Comparison of ENCODE assay signal across 1 cellular context in the genomic region with DNA sequence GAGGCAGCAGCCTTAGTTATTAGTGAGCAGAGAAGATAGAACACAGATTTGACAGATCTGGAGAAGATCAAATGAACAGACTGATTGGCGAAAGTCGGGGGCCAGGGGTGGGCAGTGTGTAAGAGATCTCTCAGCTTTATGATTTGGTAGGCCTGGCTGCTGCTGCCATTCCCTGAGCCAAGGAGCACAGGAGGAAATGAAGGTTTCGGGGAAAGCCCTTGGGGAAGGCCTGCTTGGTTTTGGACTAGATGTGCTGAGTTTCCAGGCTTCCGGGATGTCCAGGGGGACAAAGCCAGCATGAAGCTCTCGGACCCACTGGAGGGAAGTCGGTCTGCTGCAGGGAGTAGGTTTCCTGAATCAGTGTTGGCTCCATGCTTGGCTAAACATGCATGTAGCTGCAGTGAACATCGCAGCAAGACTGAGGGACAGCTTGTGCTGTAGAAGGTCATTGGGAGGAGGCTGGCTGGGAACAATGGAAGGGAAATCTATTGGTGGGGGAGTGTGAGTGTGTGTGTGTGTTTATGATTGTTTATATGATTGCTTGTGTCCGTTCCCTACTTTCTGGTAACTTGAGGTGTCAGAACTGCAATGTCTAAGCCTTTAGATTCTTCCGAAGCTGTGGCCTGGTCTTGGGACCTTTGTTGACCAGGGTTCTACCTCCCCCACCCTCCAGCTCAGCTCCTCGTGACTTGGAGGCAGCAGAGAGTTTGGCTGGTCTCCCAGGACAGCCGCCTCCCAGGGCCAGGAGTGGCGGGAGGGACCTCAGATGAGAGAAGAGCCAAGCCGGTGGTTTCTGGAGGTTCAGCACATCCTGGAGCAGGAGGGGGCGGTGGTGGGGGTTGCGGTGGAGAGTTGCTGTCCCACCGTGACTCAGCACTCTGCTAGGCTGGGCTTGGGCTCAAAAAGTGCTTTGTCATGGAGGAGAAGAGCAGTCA.
A peak's percentile ranks its signal among the peaks of the same experiment; 100 is the strongest.
TF ChIP-seq lines count a peak whose summit lies in the region.

No MANE protein-coding gene starts in this region.

TF ChIP-seq in K562, 482 proteins besides CTCF, POLR2A, EP300 and RAD21 (continued from another document and continues in another):
- TF ChIP-seq FOXM1 (IDR thresholded peaks at IDR 0.05; ENCODE audit: low read depth) (peak; percentile 46), FOXM1 (CRISPR knock-in tag; IDR thresholded peaks at IDR 0.05; ENCODE audit: low read depth) (no peak), HSF4 (CRISPR knock-in tag; IDR thresholded peaks at IDR 0.05; ENCODE audit: borderline replicate concordance) (no peak), SMARCC2 (IDR thresholded peaks at IDR 0.05; ENCODE audit: low read depth) (peak; percentile 74; the same call in 1 of the 2 replicates), DPF2 (IDR thresholded peaks at IDR 0.05) (peak; percentile 88), MAZ (CRISPR knock-in tag; conservative IDR thresholded peaks at IDR 0.05 in 1 of 2, IDR thresholded peaks at IDR 0.05 in 1 of 2) (peak; percentile 94 to 97), ZNF165 (CRISPR knock-in tag; IDR thresholded peaks at IDR 0.05; ENCODE audit: borderline replicate concordance) (no peak), RNF2 (IDR thresholded peaks at IDR 0.05) (peak; percentile 97), ZNF717 (CRISPR knock-in tag; IDR thresholded peaks at IDR 0.05) (no peak), ZC3H8 (IDR thresholded peaks at IDR 0.05) (0 out of 2 replicates have a peak, but pooled peaks have one; percentile 69), TOE1 (IDR thresholded peaks at IDR 0.05; ENCODE audit: borderline replicate concordance) (peak; percentile 97), TOE1 (CRISPR knock-in tag; IDR thresholded peaks at IDR 0.05; ENCODE audit: borderline replicate concordance, low read depth) (0 out of 2 replicates have a peak, but pooled peaks have one; percentile 79), JUNB (CRISPR knock-in tag; conservative IDR thresholded peaks at IDR 0.05) (0 out of 2 replicates have a peak, but pooled peaks have one; percentile 8), ZNF583 (CRISPR knock-in tag; IDR thresholded peaks at IDR 0.05) (no peak), EP400 (IDR thresholded peaks at IDR 0.05) (peak; percentile 89), ZFX (CRISPR knock-in tag; IDR thresholded peaks at IDR 0.05) (peak; percentile 53), SMARCA4 (IDR thresholded peaks at IDR 0.05) (peak; percentile 77; the same call in 1 of the 2 replicates), ETV1 (tag; conservative IDR thresholded peaks at IDR 0.05; ENCODE audit: low read depth) (peak; percentile 75), CBFA2T2 (conservative IDR thresholded peaks at IDR 0.05) (peak; percentile 55), THRAP3 (IDR thresholded peaks at IDR 0.05; ENCODE audit: borderline replicate concordance) (0 out of 2 replicates have a peak, but pooled peaks have one; percentile 65), YY1 (IDR thresholded peaks at IDR 0.05; ENCODE audit: borderline replicate concordance in 1 of 3, control insufficient read depth in 1 of 3, extremely low read depth in 1 of 3, insufficient read depth in 3 of 3, insufficient read length in 1 of 3, insufficient replicate concordance in 2 of 3, low read depth in 1 of 3, low read length in 2 of 3) (peak in 1 of 3 experiments; percentile 56), RBM25 (IDR thresholded peaks at IDR 0.05; ENCODE audit: low read depth, low read length, severe bottlenecking) (no peak), BHLHE40 (IDR thresholded peaks at IDR 0.05; ENCODE audit: low read length) (peak; percentile 96), NFRKB (IDR thresholded peaks at IDR 0.05; ENCODE audit: low read depth) (peak; percentile 89), EHMT2 (IDR thresholded peaks at IDR 0.05) (peak; percentile 81), CHD2 (IDR thresholded peaks at IDR 0.05; ENCODE audit: low read depth, low read length) (no peak; the same call in 1 of the 2 replicates), HDAC8 (tag; IDR thresholded peaks at IDR 0.05) (peak; percentile 63; the same call in 1 of the 2 replicates), KDM1A (IDR thresholded peaks at IDR 0.05) (peak in 1 of 2 experiments; percentile 55; a peak in 3 of 4 replicates), SETDB1 (IDR thresholded peaks at IDR 0.05; ENCODE audit: low read length) (peak; percentile 20), TCF7 (IDR thresholded peaks at IDR 0.05; ENCODE audit: borderline replicate concordance) (0 out of 2 replicates have a peak, but pooled peaks have one; percentile 14)
- TF ChIP-seq, protein P1, sequence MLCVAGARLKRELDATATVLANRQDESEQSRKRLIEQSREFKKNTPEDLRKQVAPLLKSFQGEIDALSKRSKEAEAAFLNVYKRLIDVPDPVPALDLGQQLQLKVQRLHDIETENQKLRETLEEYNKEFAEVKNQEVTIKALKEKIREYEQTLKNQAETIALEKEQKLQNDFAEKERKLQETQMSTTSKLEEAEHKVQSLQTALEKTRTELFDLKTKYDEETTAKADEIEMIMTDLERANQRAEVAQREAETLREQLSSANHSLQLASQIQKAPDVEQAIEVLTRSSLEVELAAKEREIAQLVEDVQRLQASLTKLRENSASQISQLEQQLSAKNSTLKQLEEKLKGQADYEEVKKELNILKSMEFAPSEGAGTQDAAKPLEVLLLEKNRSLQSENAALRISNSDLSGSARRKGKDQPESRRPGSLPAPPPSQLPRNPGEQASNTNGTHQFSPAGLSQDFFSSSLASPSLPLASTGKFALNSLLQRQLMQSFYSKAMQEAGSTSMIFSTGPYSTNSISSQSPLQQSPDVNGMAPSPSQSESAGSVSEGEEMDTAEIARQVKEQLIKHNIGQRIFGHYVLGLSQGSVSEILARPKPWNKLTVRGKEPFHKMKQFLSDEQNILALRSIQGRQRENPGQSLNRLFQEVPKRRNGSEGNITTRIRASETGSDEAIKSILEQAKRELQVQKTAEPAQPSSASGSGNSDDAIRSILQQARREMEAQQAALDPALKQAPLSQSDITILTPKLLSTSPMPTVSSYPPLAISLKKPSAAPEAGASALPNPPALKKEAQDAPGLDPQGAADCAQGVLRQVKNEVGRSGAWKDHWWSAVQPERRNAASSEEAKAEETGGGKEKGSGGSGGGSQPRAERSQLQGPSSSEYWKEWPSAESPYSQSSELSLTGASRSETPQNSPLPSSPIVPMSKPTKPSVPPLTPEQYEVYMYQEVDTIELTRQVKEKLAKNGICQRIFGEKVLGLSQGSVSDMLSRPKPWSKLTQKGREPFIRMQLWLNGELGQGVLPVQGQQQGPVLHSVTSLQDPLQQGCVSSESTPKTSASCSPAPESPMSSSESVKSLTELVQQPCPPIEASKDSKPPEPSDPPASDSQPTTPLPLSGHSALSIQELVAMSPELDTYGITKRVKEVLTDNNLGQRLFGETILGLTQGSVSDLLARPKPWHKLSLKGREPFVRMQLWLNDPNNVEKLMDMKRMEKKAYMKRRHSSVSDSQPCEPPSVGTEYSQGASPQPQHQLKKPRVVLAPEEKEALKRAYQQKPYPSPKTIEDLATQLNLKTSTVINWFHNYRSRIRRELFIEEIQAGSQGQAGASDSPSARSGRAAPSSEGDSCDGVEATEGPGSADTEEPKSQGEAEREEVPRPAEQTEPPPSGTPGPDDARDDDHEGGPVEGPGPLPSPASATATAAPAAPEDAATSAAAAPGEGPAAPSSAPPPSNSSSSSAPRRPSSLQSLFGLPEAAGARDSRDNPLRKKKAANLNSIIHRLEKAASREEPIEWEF (CRISPR knock-in tag; IDR thresholded peaks at IDR 0.05): peak; percentile 24; the same call in 1 of the 2 replicates
- TF ChIP-seq, protein P2, sequence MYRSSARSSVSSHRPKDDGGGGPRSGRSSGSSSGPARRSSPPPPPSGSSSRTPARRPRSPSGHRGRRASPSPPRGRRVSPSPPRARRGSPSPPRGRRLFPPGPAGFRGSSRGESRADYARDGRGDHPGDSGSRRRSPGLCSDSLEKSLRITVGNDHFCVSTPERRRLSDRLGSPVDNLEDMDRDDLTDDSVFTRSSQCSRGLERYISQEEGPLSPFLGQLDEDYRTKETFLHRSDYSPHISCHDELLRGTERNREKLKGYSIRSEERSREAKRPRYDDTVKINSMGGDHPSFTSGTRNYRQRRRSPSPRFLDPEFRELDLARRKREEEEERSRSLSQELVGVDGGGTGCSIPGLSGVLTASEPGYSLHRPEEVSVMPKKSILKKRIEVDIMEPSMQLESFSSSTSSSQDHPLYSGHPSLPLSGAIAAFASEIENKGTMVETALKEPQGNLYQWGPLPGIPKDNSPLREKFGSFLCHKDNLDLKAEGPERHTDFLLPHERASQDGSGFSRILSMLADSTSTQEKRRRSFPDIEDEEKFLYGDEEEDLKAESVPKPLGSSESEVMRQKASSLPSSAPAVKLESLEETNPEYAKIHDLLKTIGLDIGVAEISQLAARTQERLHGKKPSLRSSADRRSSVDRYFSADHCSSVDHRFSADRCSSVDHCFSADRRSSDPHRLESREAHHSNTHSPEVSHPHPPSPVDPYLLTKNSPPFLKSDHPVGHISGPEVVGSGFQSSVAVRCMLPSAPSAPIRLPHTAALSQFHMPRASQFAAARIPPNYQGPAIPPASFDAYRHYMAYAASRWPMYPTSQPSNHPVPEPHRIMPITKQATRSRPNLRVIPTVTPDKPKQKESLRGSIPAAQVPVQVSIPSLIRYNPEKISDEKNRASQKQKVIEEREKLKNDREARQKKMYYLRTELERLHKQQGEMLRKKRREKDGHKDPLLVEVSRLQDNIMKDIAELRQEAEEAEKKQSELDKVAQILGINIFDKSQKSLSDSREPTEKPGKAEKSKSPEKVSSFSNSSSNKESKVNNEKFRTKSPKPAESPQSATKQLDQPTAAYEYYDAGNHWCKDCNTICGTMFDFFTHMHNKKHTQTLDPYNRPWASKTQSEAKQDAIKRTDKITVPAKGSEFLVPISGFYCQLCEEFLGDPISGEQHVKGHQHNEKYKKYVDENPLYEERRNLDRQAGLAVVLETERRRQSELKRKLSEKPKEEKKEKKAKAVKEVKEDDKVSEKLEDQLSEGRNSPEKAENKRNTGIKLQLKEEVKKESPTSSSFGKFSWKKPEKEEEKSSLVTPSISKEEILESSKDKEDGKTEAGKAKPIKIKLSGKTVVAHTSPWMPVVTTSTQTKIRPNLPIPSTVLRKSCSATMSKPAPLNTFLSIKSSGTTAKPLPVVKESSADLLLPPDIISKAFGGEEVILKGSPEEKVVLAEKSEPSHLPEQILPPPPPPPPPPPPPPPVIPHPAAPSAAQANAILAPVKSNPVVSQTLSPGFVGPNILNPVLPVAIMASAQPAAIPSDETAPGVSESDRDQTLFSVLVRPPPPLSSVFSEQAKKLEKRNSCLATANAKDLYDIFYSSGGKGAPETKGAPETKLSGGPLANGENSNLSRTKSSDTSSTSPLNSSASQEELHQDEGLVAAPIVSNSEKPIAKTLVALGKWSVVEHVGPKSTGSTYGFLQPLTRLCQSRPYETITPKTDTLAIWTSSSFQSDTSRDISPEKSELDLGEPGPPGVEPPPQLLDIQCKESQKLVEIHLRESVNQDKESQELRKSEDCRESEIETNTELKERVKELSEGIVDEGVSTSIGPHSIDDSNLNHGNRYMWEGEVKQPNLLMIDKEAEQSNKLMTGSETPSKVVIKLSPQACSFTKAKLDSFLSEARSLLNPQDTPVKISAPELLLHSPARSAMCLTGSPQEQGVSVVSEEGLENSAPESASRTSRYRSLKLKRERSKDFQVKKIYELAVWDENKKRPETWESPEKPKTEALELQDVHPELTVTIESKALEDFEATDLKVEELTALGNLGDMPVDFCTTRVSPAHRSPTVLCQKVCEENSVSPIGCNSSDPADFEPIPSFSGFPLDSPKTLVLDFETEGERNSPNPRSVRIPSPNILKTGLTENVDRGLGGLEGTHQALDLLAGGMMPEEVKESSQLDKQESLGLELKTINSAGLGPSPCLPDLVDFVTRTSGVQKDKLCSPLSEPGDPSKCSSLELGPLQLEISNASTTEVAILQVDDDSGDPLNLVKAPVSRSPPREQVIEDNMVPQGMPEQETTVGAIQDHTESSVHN (IDR thresholded peaks at IDR 0.05; ENCODE audit: borderline replicate concordance in 1 of 2, low read depth in 1 of 2): peak in 1 of 2 experiments; percentile 83; a peak in 2 of 4 replicates
- TF ChIP-seq, protein P3, sequence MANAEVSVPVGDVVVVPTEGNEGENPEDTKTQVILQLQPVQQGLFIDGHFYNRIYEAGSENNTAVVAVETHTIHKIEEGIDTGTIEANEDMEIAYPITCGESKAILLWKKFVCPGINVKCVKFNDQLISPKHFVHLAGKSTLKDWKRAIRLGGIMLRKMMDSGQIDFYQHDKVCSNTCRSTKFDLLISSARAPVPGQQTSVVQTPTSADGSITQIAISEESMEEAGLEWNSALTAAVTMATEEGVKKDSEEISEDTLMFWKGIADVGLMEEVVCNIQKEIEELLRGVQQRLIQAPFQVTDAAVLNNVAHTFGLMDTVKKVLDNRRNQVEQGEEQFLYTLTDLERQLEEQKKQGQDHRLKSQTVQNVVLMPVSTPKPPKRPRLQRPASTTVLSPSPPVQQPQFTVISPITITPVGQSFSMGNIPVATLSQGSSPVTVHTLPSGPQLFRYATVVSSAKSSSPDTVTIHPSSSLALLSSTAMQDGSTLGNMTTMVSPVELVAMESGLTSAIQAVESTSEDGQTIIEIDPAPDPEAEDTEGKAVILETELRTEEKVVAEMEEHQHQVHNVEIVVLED (CRISPR knock-in tag; IDR thresholded peaks at IDR 0.05): peak; percentile 12; the same call in 1 of the 2 replicates
- TF ChIP-seq, protein P4, sequence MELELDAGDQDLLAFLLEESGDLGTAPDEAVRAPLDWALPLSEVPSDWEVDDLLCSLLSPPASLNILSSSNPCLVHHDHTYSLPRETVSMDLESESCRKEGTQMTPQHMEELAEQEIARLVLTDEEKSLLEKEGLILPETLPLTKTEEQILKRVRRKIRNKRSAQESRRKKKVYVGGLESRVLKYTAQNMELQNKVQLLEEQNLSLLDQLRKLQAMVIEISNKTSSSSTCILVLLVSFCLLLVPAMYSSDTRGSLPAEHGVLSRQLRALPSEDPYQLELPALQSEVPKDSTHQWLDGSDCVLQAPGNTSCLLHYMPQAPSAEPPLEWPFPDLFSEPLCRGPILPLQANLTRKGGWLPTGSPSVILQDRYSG (tag; conservative IDR thresholded peaks at IDR 0.05; ENCODE audit: low read depth): peak; percentile 84
- TF ChIP-seq, protein P5, sequence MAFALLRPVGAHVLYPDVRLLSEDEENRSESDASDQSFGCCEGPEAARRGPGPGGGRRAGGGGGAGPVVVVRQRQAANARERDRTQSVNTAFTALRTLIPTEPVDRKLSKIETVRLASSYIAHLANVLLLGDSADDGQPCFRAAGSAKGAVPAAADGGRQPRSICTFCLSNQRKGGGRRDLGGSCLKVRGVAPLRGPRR (CRISPR knock-in tag; IDR thresholded peaks at IDR 0.05): 0 out of 2 replicates have a peak, but pooled peaks have one; percentile 58
- TF ChIP-seq, protein P6, sequence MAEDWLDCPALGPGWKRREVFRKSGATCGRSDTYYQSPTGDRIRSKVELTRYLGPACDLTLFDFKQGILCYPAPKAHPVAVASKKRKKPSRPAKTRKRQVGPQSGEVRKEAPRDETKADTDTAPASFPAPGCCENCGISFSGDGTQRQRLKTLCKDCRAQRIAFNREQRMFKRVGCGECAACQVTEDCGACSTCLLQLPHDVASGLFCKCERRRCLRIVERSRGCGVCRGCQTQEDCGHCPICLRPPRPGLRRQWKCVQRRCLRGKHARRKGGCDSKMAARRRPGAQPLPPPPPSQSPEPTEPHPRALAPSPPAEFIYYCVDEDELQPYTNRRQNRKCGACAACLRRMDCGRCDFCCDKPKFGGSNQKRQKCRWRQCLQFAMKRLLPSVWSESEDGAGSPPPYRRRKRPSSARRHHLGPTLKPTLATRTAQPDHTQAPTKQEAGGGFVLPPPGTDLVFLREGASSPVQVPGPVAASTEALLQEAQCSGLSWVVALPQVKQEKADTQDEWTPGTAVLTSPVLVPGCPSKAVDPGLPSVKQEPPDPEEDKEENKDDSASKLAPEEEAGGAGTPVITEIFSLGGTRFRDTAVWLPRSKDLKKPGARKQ (CRISPR knock-in tag; IDR thresholded peaks at IDR 0.05): no peak
